Comparison of ENCODE assay signal across 28 cellular contexts in genomic region chr21:23585419-23585818, GRCh38.
"Had no signal": no experiment of that assay in that cellular context is flagged by ENCODE, and none has a peak within 500 bp of the region (broad histone marks: within the 10 kb centered on the region; RNA-seq: fewer than 3 reads in every experiment).

No MANE protein-coding gene starts in this region.

- H3K9me3 ChIP-seq: body of pancreas, colonic mucosa had no signal

- H3K36me3 ChIP-seq: colonic mucosa, WERI-Rb-1 had no signal

- H3K9me3 Mint-ChIP-seq: activated B cell treated with CpG ODN at 0.5 μM for 24 hours; activated CD8-positive, alpha-beta T cell treated with anti-CD3 and anti-CD28 coated beads for 36 hours; activated T-cell treated with anti-CD3 and anti-CD28 coated beads, Interleukin-2, amount 50 U/mL, for 4 hours; activated T-helper 17 cell treated with anti-CD3 and anti-CD28 coated beads, Interleukin-2, amount 50 U/mL, for 72 hours; T-helper 2 cell treated with Interferon-gamma antibody and Interleukin-4, amounts not matched to agents 5 μg/mL and 100 μg/mL, for 36 hours had no signal

- H3K4me1 ChIP-seq: body of pancreas, colonic mucosa had no signal

- H3K4me3 Mint-ChIP-seq: activated B cell treated with CpG ODN at 0.5 μM for 24 hours; activated CD8-positive, alpha-beta T cell treated with anti-CD3 and anti-CD28 coated beads for 36 hours; activated naive CD8-positive, alpha-beta T cell; activated T-cell treated with anti-CD3 and anti-CD28 coated beads, Interleukin-2, amount 50 U/mL, for 4 hours; activated T-helper 17 cell treated with anti-CD3 and anti-CD28 coated beads, Interleukin-2, amount 50 U/mL, for 72 hours; endodermal cell; T-helper 17 cell; T-helper 2 cell treated with Interferon-gamma antibody and Interleukin-4, amounts not matched to agents 5 μg/mL and 100 μg/mL, for 36 hours had no signal

- DNase-seq: activated B cell treated with CpG ODN at 0.5 μM for 24 hours; activated CD4-positive, alpha-beta T cell treated with anti-CD3 and anti-CD28 coated beads for 48 hours; activated CD4-positive, alpha-beta T cell treated with anti-CD3 and anti-CD28 coated beads, Interleukin-2, amount 50 U/mL, for 1 hour; activated CD4-positive, alpha-beta T cell treated with anti-CD3 and anti-CD28 coated beads, Interleukin-2, amount 50 U/mL, for 48 hours; activated CD8-positive, alpha-beta memory T cell treated with anti-CD3 and anti-CD28 coated beads for 24 hours; activated CD8-positive, alpha-beta T cell treated with anti-CD3 and anti-CD28 coated beads for 36 hours; activated effector memory CD4-positive, alpha-beta T cell treated with Interleukin-2 at 50 U/mL for 16 hours; activated gamma-delta T cell treated with Interleukin-2 at 50 U/mL for 16 hours; activated naive CD4-positive, alpha-beta T cell treated with anti-CD3 and anti-CD28 coated beads, Interleukin-2, amount 50 U/mL, for 16 hours; activated naive CD4-positive, alpha-beta T cell treated with Interleukin-2 at 50 U/mL for 16 hours; activated T-cell treated with anti-CD3 and anti-CD28 coated beads, Interleukin-2, amount 50 U/mL, for 4 hours; amniotic stem cell; anterior cingulate cortex; body of pancreas; caudate nucleus; colonic mucosa; effector memory CD4-positive, alpha-beta T cell; endodermal cell; foreskin fibroblast; head of caudate nucleus; T-helper 17 cell; T1000; WERI-Rb-1 had no signal

- H3K4me3 ChIP-seq: body of pancreas, colonic mucosa had no signal

- H3K27ac Mint-ChIP-seq: activated B cell treated with CpG ODN at 0.5 μM for 24 hours; activated CD8-positive, alpha-beta T cell treated with anti-CD3 and anti-CD28 coated beads for 36 hours; activated naive CD8-positive, alpha-beta T cell; activated T-helper 17 cell treated with anti-CD3 and anti-CD28 coated beads, Interleukin-2, amount 50 U/mL, for 72 hours; endodermal cell; T-helper 17 cell; T-helper 2 cell treated with Interferon-gamma antibody and Interleukin-4, amounts not matched to agents 5 μg/mL and 100 μg/mL, for 36 hours had no signal

- H3K36me3 Mint-ChIP-seq: activated naive CD8-positive, alpha-beta T cell had no signal

- H3K27me3 ChIP-seq: body of pancreas, colonic mucosa had no signal

- H3K27me3 Mint-ChIP-seq: activated B cell treated with CpG ODN at 0.5 μM for 24 hours; activated CD8-positive, alpha-beta T cell treated with anti-CD3 and anti-CD28 coated beads for 36 hours; activated naive CD8-positive, alpha-beta T cell; activated T-helper 17 cell treated with anti-CD3 and anti-CD28 coated beads, Interleukin-2, amount 50 U/mL, for 72 hours; T-helper 17 cell had no signal

- H3K27ac ChIP-seq: body of pancreas, colonic mucosa, WERI-Rb-1 had no signal

- ATAC-seq: activated CD4-positive, CD25-positive, alpha-beta regulatory T cell treated with anti-CD3 and anti-CD28 coated beads, Interleukin-2, amount 50 U/mL, for 24 hours; activated CD8-positive, alpha-beta T cell treated with anti-CD3 and anti-CD28 coated beads for 36 hours; activated T-cell treated with anti-CD3 and anti-CD28 coated beads, Interleukin-2, amount 50 U/mL, for 4 hours; activated T-helper 17 cell treated with anti-CD3 and anti-CD28 coated beads, Interleukin-2, amount 50 U/mL, for 72 hours; body of pancreas; esophagus mucosa; T-helper 17 cell had no signal

- H3K4me1 Mint-ChIP-seq: activated B cell treated with CpG ODN at 0.5 μM for 24 hours; activated T-helper 17 cell treated with anti-CD3 and anti-CD28 coated beads, Interleukin-2, amount 50 U/mL, for 72 hours; endodermal cell; T-helper 17 cell had no signal
